In the genomic region with DNA sequence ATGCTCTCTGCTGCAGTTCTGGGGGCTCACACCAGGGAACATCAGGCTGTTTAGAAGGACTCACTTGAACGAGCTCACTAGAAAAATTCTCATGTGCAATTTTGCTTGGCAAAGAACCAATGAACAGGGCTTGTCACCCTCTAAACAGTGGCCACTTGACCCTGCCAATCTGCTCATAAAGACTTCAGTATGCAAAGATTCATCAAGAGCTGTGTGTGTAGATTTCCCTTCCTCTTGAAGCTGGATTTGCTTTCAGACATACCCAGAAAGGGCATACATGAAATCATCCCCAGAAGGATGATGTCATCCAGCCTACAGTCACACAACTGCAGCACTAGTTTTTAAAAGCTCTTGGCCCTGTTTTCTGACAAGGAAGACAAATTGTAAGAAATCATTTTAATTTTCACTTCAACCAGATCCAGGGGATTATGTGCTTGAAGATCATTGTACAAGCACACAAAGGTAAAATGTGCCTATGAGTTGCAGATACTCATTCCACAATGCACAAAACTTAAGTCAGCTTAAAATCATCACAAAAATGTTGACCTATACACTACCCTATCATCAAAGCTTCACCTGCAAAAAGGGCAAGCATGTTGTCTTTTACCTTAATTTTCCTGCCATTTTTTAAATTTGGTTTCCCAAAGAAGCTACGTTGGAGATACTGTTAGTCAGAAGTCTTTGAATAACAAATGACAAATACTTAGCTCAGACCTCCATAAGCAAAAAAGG, we compare ENCODE assay signal across 9 cellular contexts. TPM values are rescaled to one million over a fixed set of nuclear protein-coding genes. Genes with fewer than 3 reads are reported as not detected.
A peak's percentile ranks its signal among the peaks of the same experiment; 100 is the strongest.
DNase-seq lines count a peak whose midpoint lies in the region; ATAC-seq and TF ChIP-seq lines count a peak whose summit lies in the region.
"Had no signal": no experiment of that assay in that cellular context is flagged by ENCODE, and none has a peak within 500 bp of the region (broad histone marks: within the 10 kb centered on the region; RNA-seq: fewer than 3 reads in every experiment).

No MANE protein-coding gene starts in this region.

- H3K4me3 ChIP-seq in dorsolateral prefrontal cortex, result no peak overlapping the region

- H3K27ac Mint-ChIP-seq in stimulated activated effector memory CD8-positive, alpha-beta T cell treated with anti-CD3 and anti-CD28 coated beads, Interleukin-12 subunit alpha, Interleukin-12 subunit beta, amount 100 ng/mL, for 72 hours, result no peak overlapping the region
- H3K27ac Mint-ChIP-seq: B cell had no signal

- DNase-seq in NCI-H748 (lab: John Stamatoyannopoulos, UW; ENCODE audit: unreplicated experiment), result peak; percentile 56
- DNase-seq in NCI-H748 treated with DMSO at 0.1 percent for 48 hours (lab: John Stamatoyannopoulos, UW), result no peak
- peak; percentile 73 for DNase-seq in NCI-H69 (lab: John Stamatoyannopoulos, UW)
- DNase-seq in fibroblast of gingiva (ENCODE audit: low read depth), result peak; percentile 43
- no peak for DNase-seq in stimulated activated effector memory CD8-positive, alpha-beta T cell treated with anti-CD3 and anti-CD28 coated beads, Interleukin-12 subunit alpha, Interleukin-12 subunit beta, amount 100 ng/mL, for 72 hours (ENCODE audit: low spot score in 2 of 2)
- no peak for DNase-seq in GM19240 (ENCODE audit: insufficient read length, low spot score)
- DNase-seq in dorsolateral prefrontal cortex, result no peak

- intact Hi-C loops in dorsolateral prefrontal cortex (cut with DNase I), result loop anchor here in 1 of 2 donors (5.0 kb wide), 1 partner anchor 70 kb away; no protein-coding TSS in a partner anchor

- H3K27ac ChIP-seq in dorsolateral prefrontal cortex, result peak overlapping the region in 29 of 59 donors; percentile 0 to 75 (median 28)

- no peak for TF ChIP-seq CTCF in dorsolateral prefrontal cortex (IDR thresholded peaks at IDR 0.05 in 54 of 56, conservative IDR thresholded peaks at IDR 0.05 in 2 of 56; ENCODE audit: low read depth in 1 of 56, partially characterized antibody in 56 of 56)

- H3K36me3 Mint-ChIP-seq in stimulated activated effector memory CD8-positive, alpha-beta T cell treated with anti-CD3 and anti-CD28 coated beads, Interleukin-12 subunit alpha, Interleukin-12 subunit beta, amount 100 ng/mL, for 72 hours, result no peaks in the 10 kb centered on the region

- ATAC-seq in stimulated activated effector memory CD8-positive, alpha-beta T cell treated with anti-CD3 and anti-CD28 coated beads, Interleukin-12 subunit alpha, Interleukin-12 subunit beta, amount 100 ng/mL, for 72 hours, result peak; percentile 64
- no peak for ATAC-seq in GM19467 (IDR thresholded peaks at IDR 0.05; ENCODE audit: unreplicated experiment)

- peaks cover 21% of the 10 kb centered on the region for H3K4me1 Mint-ChIP-seq in stimulated activated effector memory CD8-positive, alpha-beta T cell treated with anti-CD3 and anti-CD28 coated beads, Interleukin-12 subunit alpha, Interleukin-12 subunit beta, amount 100 ng/mL, for 72 hours

- no peaks in the 10 kb centered on the region for H3K27me3 ChIP-seq in dorsolateral prefrontal cortex

- H3K4me3 Mint-ChIP-seq in stimulated activated effector memory CD8-positive, alpha-beta T cell treated with anti-CD3 and anti-CD28 coated beads, Interleukin-12 subunit alpha, Interleukin-12 subunit beta, amount 100 ng/mL, for 72 hours, result no peak overlapping the region
- H3K4me3 Mint-ChIP-seq: B cell had no signal

- H3K9me3 Mint-ChIP-seq in stimulated activated effector memory CD8-positive, alpha-beta T cell treated with anti-CD3 and anti-CD28 coated beads, Interleukin-12 subunit alpha, Interleukin-12 subunit beta, amount 100 ng/mL, for 72 hours, result no peaks in the 10 kb centered on the region

RNA-seq across cellular contexts. Expression of a gene that starts 5.2 kb away (rescaled TPM):
- 10 to 100 TPM; 28.8 to 87.6 (median 61.8) TPM for total RNA-seq in dorsolateral prefrontal cortex

Comparison
In these comparisons a context has a peak if more than half of its experiments do, and no peak if none do; other contexts are left out.
1. DNase-seq: peak in NCI-H748 (single experiment), NCI-H69 (single experiment) and fibroblast of gingiva (single experiment); none in NCI-H748 treated with DMSO at 0.1 percent for 48 hours (single experiment), stimulated activated effector memory CD8-positive, alpha-beta T cell treated with anti-CD3 and anti-CD28 coated beads, Interleukin-12 subunit alpha, Interleukin-12 subunit beta, amount 100 ng/mL, for 72 hours (0 of 2), GM19240 (single experiment) and dorsolateral prefrontal cortex (0 of 10).